8 cellular contexts compared by ENCODE assay signal in the genomic region with DNA sequence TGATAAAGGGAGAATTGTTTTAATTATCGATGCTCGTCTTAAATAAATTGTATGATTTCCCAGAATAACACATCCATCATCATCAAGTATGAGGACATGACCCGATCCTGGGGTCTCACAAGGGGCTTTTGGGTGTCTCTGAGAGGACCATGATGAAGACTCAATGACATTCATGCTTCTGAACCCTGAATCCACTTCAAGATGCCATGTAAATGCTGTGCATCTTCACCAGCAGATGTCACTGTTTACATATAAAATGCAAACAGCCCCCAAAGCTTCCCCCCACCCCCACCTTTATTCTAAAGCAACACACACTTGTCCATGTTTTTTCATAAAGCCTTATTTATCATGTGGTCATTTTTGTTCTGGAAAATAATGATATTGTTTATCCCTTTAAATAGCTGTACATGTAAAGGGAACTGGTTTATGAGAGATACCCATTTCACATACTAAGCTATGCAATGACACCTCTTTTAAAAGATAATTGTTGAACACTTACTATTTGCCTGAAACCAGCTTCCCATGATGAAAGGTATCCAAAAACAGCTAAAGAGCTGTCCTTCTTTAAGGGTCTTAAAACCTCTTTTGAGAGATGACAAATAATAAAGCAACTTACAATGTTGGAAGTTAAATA.
DNase-seq lines count a peak whose midpoint lies in the region; ATAC-seq and TF ChIP-seq lines count a peak whose summit lies in the region.

No MANE protein-coding gene starts in this region.

- no peak overlapping the region for H3K4me3 Mint-ChIP-seq in activated CD8-positive, alpha-beta memory T cell treated with anti-CD3 and anti-CD28 coated beads, Interleukin-2, amount 10 ng/mL, durations not matched to agents 7 days and 5 days

- H3K4me1 Mint-ChIP-seq in activated CD8-positive, alpha-beta memory T cell treated with anti-CD3 and anti-CD28 coated beads, Interleukin-2, amount 10 ng/mL, durations not matched to agents 7 days and 5 days, result no peaks in the 10 kb centered on the region

- CTCF ChIA-PET in activated CD8-positive, alpha-beta memory T cell treated with anti-CD3 and anti-CD28 coated beads, Interleukin-2, amount 10 ng/mL, durations not matched to agents 7 days and 5 days (lab: Charles Lee), result interaction anchor here (0.6 to 1.7 kb wide), 10 partner anchors 42 to 1866 kb away, joined by 3 to 14 read pairs (median 3); no protein-coding TSS in a partner anchor

- H3K4me3 ChIP-seq in HL-60 (replicated peaks; ENCODE audit: insufficient read depth, low read length) (no peak overlapping the region), ascending aorta (no peak overlapping the region), kidney epithelial cell (ENCODE audit: low read depth, low read length) (no peak overlapping the region)

- intact Hi-C loops in ascending aorta (cut with DNase I), result loop anchor here (1.0 to 10.0 kb wide), 6 partner anchors 184 to 1356 kb away; a partner anchor contains a TSS
- intact Hi-C loops in sciatic nerve (cut with DNase I), result no loop called here

- ATAC-seq in sciatic nerve (no peak), HG02571 (IDR thresholded peaks at IDR 0.05; ENCODE audit: unreplicated experiment) (no peak)
- ATAC-seq in activated CD8-positive, alpha-beta memory T cell treated with anti-CD3 and anti-CD28 coated beads, Interleukin-2, amount 10 ng/mL, durations not matched to agents 7 days and 5 days, result no peak

- H3K9me3 Mint-ChIP-seq in activated CD8-positive, alpha-beta memory T cell treated with anti-CD3 and anti-CD28 coated beads, Interleukin-2, amount 10 ng/mL, durations not matched to agents 7 days and 5 days (ENCODE audit: low read depth), result no peaks in the 10 kb centered on the region

- H3K27ac ChIP-seq in HL-60 (replicated peaks) (no peak overlapping the region), ascending aorta (no peak overlapping the region)

- TF ChIP-seq CTCF in HL-60 (IDR thresholded peaks at IDR 0.05; ENCODE audit: insufficient read depth, low read length), result peak; percentile 41
- TF ChIP-seq CTCF in ascending aorta (IDR thresholded peaks at IDR 0.05), result peak; percentile 42 to 86 (median 73)
- peak; percentile 60 for TF ChIP-seq CTCF in kidney epithelial cell (IDR thresholded peaks at IDR 0.05; ENCODE audit: insufficient read depth, low read length, poor library complexity, severe bottlenecking)

- H3K27me3 ChIP-seq in HL-60 (ENCODE audit: insufficient read depth, poor library complexity, severe bottlenecking) (peaks cover 2% of the 10 kb centered on the region), ascending aorta (no peaks in the 10 kb centered on the region), kidney epithelial cell (ENCODE audit: control insufficient read depth, insufficient read depth, low read length) (no peaks in the 10 kb centered on the region)

- H3K9me3 ChIP-seq in ascending aorta, result no peaks in the 10 kb centered on the region

- DNase-seq in D341Med (ENCODE audit: low spot score) (peak; percentile 52), HL-60 (ENCODE audit: low read depth in 1 of 2, low spot score in 1 of 2) (peak in 1 of 2 experiments; percentile 3), ascending aorta (ENCODE audit: low spot score in 2 of 2) (no peak), kidney epithelial cell (ENCODE audit: low read depth) (no peak), sciatic nerve (ENCODE audit: low spot score) (no peak), NCI-H446 treated with DMSO at 0.1 percent for 48 hours (lab: John Stamatoyannopoulos, UW) (no peak)
- no peak for DNase-seq in activated CD8-positive, alpha-beta memory T cell treated with anti-CD3 and anti-CD28 coated beads, Interleukin-2, amount 10 ng/mL, durations not matched to agents 7 days and 5 days

- H3K36me3 Mint-ChIP-seq in activated CD8-positive, alpha-beta memory T cell treated with anti-CD3 and anti-CD28 coated beads, Interleukin-2, amount 10 ng/mL, durations not matched to agents 7 days and 5 days, result no peaks in the 10 kb centered on the region

- no peaks in the 10 kb centered on the region for H3K27me3 Mint-ChIP-seq in activated CD8-positive, alpha-beta memory T cell treated with anti-CD3 and anti-CD28 coated beads, Interleukin-2, amount 10 ng/mL, durations not matched to agents 7 days and 5 days

- no peaks in the 10 kb centered on the region for H3K36me3 ChIP-seq in ascending aorta
- no peaks in the 10 kb centered on the region for H3K36me3 ChIP-seq in kidney epithelial cell (ENCODE audit: control insufficient read depth, insufficient read depth, low read length)

- no peak overlapping the region for H3K27ac Mint-ChIP-seq in activated CD8-positive, alpha-beta memory T cell treated with anti-CD3 and anti-CD28 coated beads, Interleukin-2, amount 10 ng/mL, durations not matched to agents 7 days and 5 days

- peaks cover 0 to 6% of the 10 kb centered on the region in 2 donors for H3K4me1 ChIP-seq in ascending aorta
